35 cellular contexts compared by ENCODE assay signal in the genomic region with DNA sequence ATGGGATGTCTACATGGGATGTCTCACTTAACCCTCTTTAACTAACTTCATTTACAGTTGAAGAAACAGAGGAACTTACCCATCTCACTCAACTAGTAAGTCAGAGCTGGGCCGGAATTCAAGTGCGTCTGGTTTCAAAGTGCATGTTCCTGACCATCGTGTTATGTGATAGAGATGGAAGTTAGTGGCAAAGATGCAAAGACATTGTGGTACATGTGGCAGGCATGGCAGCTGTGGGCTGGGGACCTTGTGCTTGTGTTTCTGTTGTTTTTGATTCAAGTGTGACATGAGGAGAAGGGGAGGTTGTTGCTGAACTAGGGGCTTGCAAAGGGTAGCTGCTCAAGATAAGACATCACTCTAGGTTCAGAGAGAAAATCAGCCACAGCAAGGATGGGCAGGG. TPM values are rescaled to one million over a fixed set of nuclear protein-coding genes. Genes with fewer than 3 reads are reported as not detected.
"Had no signal": no experiment of that assay in that cellular context is flagged by ENCODE, and none has a peak within 500 bp of the region (broad histone marks: within the 10 kb centered on the region; RNA-seq: fewer than 3 reads in every experiment).

No MANE protein-coding gene starts in this region.

- H3K36me3 ChIP-seq: ascending aorta, MG63, WERI-Rb-1 had no signal

- DNase-seq: activated CD4-positive, alpha-beta memory T cell treated with anti-CD3 and anti-CD28 coated beads, Interleukin-2, amount 10 ng/mL, durations not matched to agents 7 days and 5 days; activated CD4-positive, alpha-beta T cell treated with anti-CD3 and anti-CD28 coated beads for 1 hour; activated CD4-positive, alpha-beta T cell treated with anti-CD3 and anti-CD28 coated beads for 48 hours; activated CD4-positive, CD25-positive, alpha-beta regulatory T cell; activated CD8-positive, alpha-beta memory T cell treated with anti-CD3 and anti-CD28 coated beads for 24 hours; activated CD8-positive, alpha-beta memory T cell treated with anti-CD3 and anti-CD28 coated beads, Interleukin-2, amount 10 ng/mL, durations not matched to agents 7 days and 5 days; activated CD8-positive, alpha-beta memory T cell treated with anti-CD3 and anti-CD28 coated beads, Interleukin-2, amount 50 U/mL, for 48 hours; activated naive CD4-positive, alpha-beta T cell treated with Interleukin-2 at 50 U/mL for 16 hours; activated T-cell treated with anti-CD3 and anti-CD28 coated beads, Interleukin-2, amount 50 U/mL, for 72 hours; amygdala; Kasumi-1; KG1; MG63; NCI-H1048; NCI-H1105 treated with DMSO at 0.1 percent for 48 hours; NCI-H1436; NCI-H1694; NCI-H1930; NCI-H2081 treated with DMSO at 0.1 percent for 48 hours; NCI-H345; NCI-H510A; NCI-H526; NK-92 treated with Interleukin-12 subunit alpha and Interleukin-12 subunit beta, amount 100 ng/mL, for 24 hours; Right ventricle myocardium superior; SW 1271; T-helper 1 cell; T-helper 2 cell; T-helper 9 cell; WERI-Rb-1 had no signal

- H3K27me3 ChIP-seq: ascending aorta, MG63 had no signal

- H3K27ac ChIP-seq: ascending aorta, WERI-Rb-1 had no signal

- ATAC-seq: activated CD8-positive, alpha-beta memory T cell treated with anti-CD3 and anti-CD28 coated beads, Interleukin-2, amount 10 ng/mL, durations not matched to agents 7 days and 5 days; activated T-cell treated with anti-CD3 and anti-CD28 coated beads, Interleukin-2, amount 50 U/mL, for 72 hours; activated T-helper 17 cell treated with anti-CD3 and anti-CD28 coated beads, Interleukin-2, amount 50 U/mL, for 72 hours had no signal

- H3K4me3 ChIP-seq: ascending aorta, MG63 had no signal

- H3K4me1 ChIP-seq: ascending aorta had no signal

- H3K9me3 ChIP-seq: ascending aorta, MG63 had no signal

RNA-seq across cellular contexts. Expression of a gene that starts 2.3 kb away (rescaled TPM):
- total RNA-seq: activated CD4-positive, alpha-beta memory T cell treated with anti-CD3 and anti-CD28 coated beads, Interleukin-2, amount 10 ng/mL, durations not matched to agents 7 days and 5 days; activated CD8-positive, alpha-beta memory T cell treated with anti-CD3 and anti-CD28 coated beads, Interleukin-2, amount 10 ng/mL, durations not matched to agents 7 days and 5 days; activated naive CD8-positive, alpha-beta T cell treated with anti-CD3 and anti-CD28 coated beads, Interleukin-2, amount 10 ng/mL, durations not matched to agents 7 days and 5 days; activated T-helper 17 cell treated with anti-CD3 and anti-CD28 coated beads, Interleukin-2, amount 50 U/mL, for 72 hours; ascending aorta; cardiac septum; OCI-LY7; Right ventricle myocardium superior had no signal
- polyA plus RNA-seq: adipose tissue had no signal

RNA-seq across cellular contexts. Expression of a gene that starts 23.0 kb away (rescaled TPM):
- total RNA-seq: activated CD4-positive, alpha-beta memory T cell treated with anti-CD3 and anti-CD28 coated beads, Interleukin-2, amount 10 ng/mL, durations not matched to agents 7 days and 5 days; activated CD8-positive, alpha-beta memory T cell treated with anti-CD3 and anti-CD28 coated beads, Interleukin-2, amount 10 ng/mL, durations not matched to agents 7 days and 5 days; activated naive CD8-positive, alpha-beta T cell treated with anti-CD3 and anti-CD28 coated beads, Interleukin-2, amount 10 ng/mL, durations not matched to agents 7 days and 5 days; activated T-cell treated with anti-CD3 and anti-CD28 coated beads, Interleukin-2, amount 50 U/mL, for 72 hours; activated T-helper 17 cell treated with anti-CD3 and anti-CD28 coated beads, Interleukin-2, amount 50 U/mL, for 72 hours; ascending aorta; cardiac septum; OCI-LY7; Right ventricle myocardium superior had no signal
- polyA plus RNA-seq: adipose tissue had no signal

RNA-seq across cellular contexts. Expression of a gene that starts 25.3 kb away (rescaled TPM):
- total RNA-seq: activated CD4-positive, alpha-beta memory T cell treated with anti-CD3 and anti-CD28 coated beads, Interleukin-2, amount 10 ng/mL, durations not matched to agents 7 days and 5 days; activated T-helper 17 cell treated with anti-CD3 and anti-CD28 coated beads, Interleukin-2, amount 50 U/mL, for 72 hours; ascending aorta; cardiac septum; OCI-LY7; Right ventricle myocardium superior had no signal

RNA-seq across cellular contexts. Expression of a gene that starts 42.4 kb away (rescaled TPM):
- total RNA-seq: activated CD4-positive, alpha-beta memory T cell treated with anti-CD3 and anti-CD28 coated beads, Interleukin-2, amount 10 ng/mL, durations not matched to agents 7 days and 5 days; activated CD8-positive, alpha-beta memory T cell treated with anti-CD3 and anti-CD28 coated beads, Interleukin-2, amount 10 ng/mL, durations not matched to agents 7 days and 5 days; activated T-helper 17 cell treated with anti-CD3 and anti-CD28 coated beads, Interleukin-2, amount 50 U/mL, for 72 hours; ascending aorta; cardiac septum; OCI-LY7; Right ventricle myocardium superior had no signal

RNA-seq across cellular contexts. Expression of a gene that starts 55.8 kb away (rescaled TPM):
- total RNA-seq: activated CD4-positive, alpha-beta memory T cell treated with anti-CD3 and anti-CD28 coated beads, Interleukin-2, amount 10 ng/mL, durations not matched to agents 7 days and 5 days; activated CD8-positive, alpha-beta memory T cell treated with anti-CD3 and anti-CD28 coated beads, Interleukin-2, amount 10 ng/mL, durations not matched to agents 7 days and 5 days; activated naive CD8-positive, alpha-beta T cell treated with anti-CD3 and anti-CD28 coated beads, Interleukin-2, amount 10 ng/mL, durations not matched to agents 7 days and 5 days; activated T-cell treated with anti-CD3 and anti-CD28 coated beads, Interleukin-2, amount 50 U/mL, for 72 hours; activated T-helper 17 cell treated with anti-CD3 and anti-CD28 coated beads, Interleukin-2, amount 50 U/mL, for 72 hours; cardiac septum; Right ventricle myocardium superior had no signal
